15 cellular contexts compared by ENCODE assay signal in the genomic region with DNA sequence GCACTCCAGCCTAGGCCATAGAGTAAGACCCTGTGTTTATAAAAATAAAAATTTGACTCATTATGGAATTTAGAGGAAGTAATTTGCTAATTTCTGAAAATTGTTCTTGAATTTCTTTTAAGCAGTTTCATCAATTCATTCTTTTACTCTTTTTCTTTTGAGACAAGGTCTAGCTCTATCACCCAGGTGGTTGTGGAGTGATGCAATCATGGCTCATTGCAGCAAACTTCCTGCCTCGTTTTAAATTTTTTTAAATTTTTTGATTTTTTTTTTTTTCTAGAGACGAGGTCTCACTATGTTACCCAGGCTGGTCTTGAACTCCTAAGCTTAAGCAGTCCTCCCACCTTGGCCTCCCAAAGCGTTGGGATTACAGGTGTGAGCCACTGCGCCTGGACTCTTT.
"Had no signal": no experiment of that assay in that cellular context is flagged by ENCODE, and none has a peak within 500 bp of the region (broad histone marks: within the 10 kb centered on the region; RNA-seq: fewer than 3 reads in every experiment).

No MANE protein-coding gene starts in this region.

- H3K27me3 ChIP-seq: ascending aorta, colonic mucosa, gastrocnemius medialis, left lung, sigmoid colon, upper lobe of right lung had no signal

- DNase-seq: activated B cell treated with CpG ODN at 0.5 μM for 24 hours; activated CD4-positive, alpha-beta T cell treated with anti-CD3 and anti-CD28 coated beads, Interleukin-2, amount 10 ng/mL, durations not matched to agents 24 days and 14 days; activated CD8-positive, alpha-beta memory T cell treated with anti-CD3 and anti-CD28 coated beads, Interleukin-2, amount 50 U/mL, for 4 hours; activated naive CD4-positive, alpha-beta T cell treated with anti-CD3 and anti-CD28 coated beads, Interleukin-2, amount 50 U/mL, for 16 hours; activated T-cell treated with anti-CD3 and anti-CD28 coated beads, Interleukin-2, amount 50 U/mL, for 4 hours; colonic mucosa; gastrocnemius medialis; head of caudate nucleus; left lung; nucleus accumbens; sigmoid colon; stimulated activated CD4-positive, alpha-beta T cell treated with anti-CD3 and anti-CD28 coated beads, Interleukin-4, amount 100 ng/mL, for 4 hours; stimulated activated naive B cell treated with anti-CD40 and anti-IgM and Interleukin-4, amounts not matched to agents 10 μg/mL and 1 μg/mL and 100 μg/mL, for 72 hours had no signal

- H3K9me3 ChIP-seq: ascending aorta, colonic mucosa, gastrocnemius medialis, left lung, sigmoid colon, upper lobe of right lung had no signal

- H3K4me3 ChIP-seq: ascending aorta, colonic mucosa, gastrocnemius medialis, left lung, sigmoid colon, upper lobe of right lung had no signal

- H3K36me3 ChIP-seq: ascending aorta, colonic mucosa, left lung, sigmoid colon, upper lobe of right lung had no signal

- H3K27ac ChIP-seq: ascending aorta, colonic mucosa, gastrocnemius medialis, sigmoid colon had no signal
